8 cellular contexts compared by ENCODE assay signal in genomic region chr1:66764994-66765578, GRCh38. TPM values are rescaled to one million over a fixed set of nuclear protein-coding genes. Genes with fewer than 3 reads are reported as not detected.
A peak's percentile ranks its signal among the peaks of the same experiment; 100 is the strongest.
DNase-seq lines count a peak whose midpoint lies in the region; ATAC-seq and TF ChIP-seq lines count a peak whose summit lies in the region.

No MANE protein-coding gene starts in this region.

- DNase-seq in HS-27A (ENCODE audit: low read depth) (peak; percentile 19), OCI-LY7 (ENCODE audit: low spot score) (peak; percentile 79), glomerular endothelial cell (ENCODE audit: extremely low read depth, low read depth, low spot score) (peak; percentile 33), sigmoid colon (no peak)
- DNase-seq in activated naive CD4-positive, alpha-beta T cell treated with Interleukin-2 at 50 U/mL for 16 hours, result peak; percentile 42

- H3K27me3 ChIP-seq in sigmoid colon, result no peaks in the 10 kb centered on the region

- TF ChIP-seq POLR2A in sigmoid colon (IDR thresholded peaks at IDR 0.05), result no peak

- peak overlapping the region; percentile 93 for H2AFZ ChIP-seq in OCI-LY7 (ENCODE audit: low read length)

- peaks cover 12% of the 10 kb centered on the region; the same call in 1 of the 2 replicates for H3K9me3 ChIP-seq in OCI-LY7 (ENCODE audit: low read length)
- H3K9me3 ChIP-seq in sigmoid colon, result no peaks in the 10 kb centered on the region

- POLR2A ChIA-PET in OCI-LY7 (lab: Charles Lee), result interaction anchor here (0.6 to 1.5 kb wide), 6 partner anchors 9 to 920 kb away, joined by 3 to 7 read pairs (median 3); partner anchors contain the start of gene GADD45A

- H4K20me1 ChIP-seq in OCI-LY7 (ENCODE audit: insufficient read depth, low read length), result no peaks in the 10 kb centered on the region

- intact Hi-C loops in OCI-LY7 (cut with micrococcal nuclease; ENCODE audit: unreplicated experiment), result loop anchor here (1.0 to 10.0 kb wide), 8 partner anchors 219 to 970 kb away; no protein-coding TSS in a partner anchor
- intact Hi-C loops in sigmoid colon (cut with DNase I), result loop anchor here (2.0 kb wide), 1 partner anchor 384 kb away; no protein-coding TSS in a partner anchor

- peak overlapping the region; percentile 64 for H3K4me2 ChIP-seq in OCI-LY7 (ENCODE audit: low read length)

- BruUV-seq in OCI-LY7 (replicated peaks; lab: Mats Ljungman, UMichigan), result no TSS peak

- H3K27ac ChIP-seq in C4-2B, result no peak overlapping the region
- peak overlapping the region; percentile 99 for H3K27ac ChIP-seq in OCI-LY7 (ENCODE audit: low read depth, low read length, poor library complexity, severe bottlenecking)
- H3K27ac ChIP-seq in sigmoid colon, result no peak overlapping the region

- H3K36me3 ChIP-seq in OCI-LY7 (ENCODE audit: insufficient read depth, low read length) (no peaks in the 10 kb centered on the region; the same call in 1 of the 2 replicates), sigmoid colon (no peaks in the 10 kb centered on the region)

- CTCF ChIA-PET in OCI-LY7 (lab: Charles Lee; ENCODE audit: unreplicated experiment), result interaction anchor here (1.6 kb wide), 1 partner anchor 384 kb away, joined by 5 read pairs; no protein-coding TSS in a partner anchor

- peak overlapping the region; percentile 5 for H3K4me3 ChIP-seq in OCI-LY7 (ENCODE audit: low read depth, low read length, poor library complexity, severe bottlenecking)
- no peak overlapping the region for H3K4me3 ChIP-seq in sigmoid colon

- ATAC-seq in GM18870 (IDR thresholded peaks at IDR 0.05; ENCODE audit: unreplicated experiment) (peak; percentile 60), GM19328 (IDR thresholded peaks at IDR 0.05; ENCODE audit: unreplicated experiment) (no peak)

- TF ChIP-seq EP300 in sigmoid colon (IDR thresholded peaks at IDR 0.05), result no peak

- H3K79me2 ChIP-seq in OCI-LY7 (ENCODE audit: insufficient read depth, low read depth, low read length), result no peaks in the 10 kb centered on the region

- TF ChIP-seq CTCF in C4-2B (conservative IDR thresholded peaks at IDR 0.05) (peak; percentile 82), OCI-LY7 (conservative IDR thresholded peaks at IDR 0.05; ENCODE audit: low read length) (peak; percentile 99), sigmoid colon (IDR thresholded peaks at IDR 0.05) (peak in 3 of 4 experiments; percentile 36 to 68 (median 68))

- H3K4me1 ChIP-seq in OCI-LY7 (ENCODE audit: insufficient read depth, low read length, poor library complexity, severe bottlenecking), result peaks cover 56% of the 10 kb centered on the region
- H3K4me1 ChIP-seq in sigmoid colon, result no peaks in the 10 kb centered on the region

- 25 to 33% methylated on average over 3 of the region's 3 CpGs for WGBS in sigmoid colon, 2 donors

- no peaks in the 10 kb centered on the region for H3K9me2 ChIP-seq in OCI-LY7 (ENCODE audit: insufficient read depth, low read length)

RNA-seq across cellular contexts. Expression of gene DYNLT5, which starts 12.8 kb away (rescaled TPM):
- total RNA-seq in OCI-LY7 (2014; rRNA removed; shearing (Covaris generic)), result 0.59 and 0.66 TPM in 2 replicates
- total RNA-seq in OCI-LY7 (2022) (0.30 TPM in 1 of 2 replicates, not detected in the other), glomerular endothelial cell (7.4 and 15.9 TPM in 2 replicates), sigmoid colon (1 to 10 TPM in 1 of 4 donors, under 1 TPM in 3; 0.36 to 6.4 (median 0.66) TPM)
- under 1 TPM in 2 of 3 donors, not detected in 1; 0.34 to 0.60 TPM for polyA plus RNA-seq in sigmoid colon

RNA-seq across cellular contexts. Expression of gene INSL5, which starts 36.0 kb away (rescaled TPM):
- total RNA-seq in OCI-LY7 (2014; rRNA removed; shearing (Covaris generic)), result not detected in 2 replicates
- not detected in 2 replicates for total RNA-seq in OCI-LY7 (2022)
- total RNA-seq in glomerular endothelial cell, result not detected in 2 replicates
- 1 to 10 TPM in 1 of 4 donors, not detected in 3; 2.5 TPM for total RNA-seq in sigmoid colon
- 10 to 100 TPM in 1 of 3 donors, 1 to 10 TPM in 2; 2.6 to 12.6 (median 5.5) TPM for polyA plus RNA-seq in sigmoid colon
